Comparison of ENCODE assay signal across 8 cellular contexts in genomic region chr17:78779271-78779600, GRCh38. TPM values are rescaled to one million over a fixed set of nuclear protein-coding genes. Genes with fewer than 3 reads are reported as not detected.
A peak's percentile ranks its signal among the peaks of the same experiment; 100 is the strongest.
DNase-seq lines count a peak whose midpoint lies in the region; ATAC-seq, FAIRE-seq and TF ChIP-seq lines count a peak whose summit lies in the region.
"Not testable (repeated sequence)": the region's sequence is repeated elsewhere in the genome, so short reads cannot be mapped to it uniquely, and the experiment has no call there.

No MANE protein-coding gene starts in this region.

- peak overlapping the region; percentile 99 for H3K27ac Mint-ChIP-seq in activated CD8-positive, alpha-beta T cell treated with anti-CD3 and anti-CD28 coated beads for 36 hours
- peak overlapping the region in 1 of 2 donors; percentile 100 for H3K27ac Mint-ChIP-seq in natural killer cell
- H3K27ac Mint-ChIP-seq in stimulated activated naive CD8-positive, alpha-beta T cell treated with anti-CD3 and anti-CD28 coated beads, Interleukin-15, Interleukin-2, amounts not matched to agents 100 ng/mL and 50 ng/mL, for 24 hours = peak overlapping the region; percentile 95

- H3K4me3 ChIP-seq in BLaER1; IMR-90 (ENCODE audit: insufficient read depth, low read depth, low read length); K562: not testable (repeated sequence)
- peak overlapping the region in 2 of 4 donors; percentile 98 to 99 for H3K4me3 ChIP-seq in Peyer's patch
- H3K4me3 ChIP-seq in left ventricle myocardium inferior = peak overlapping the region; percentile 20

- ATAC-seq in IMR-90 (ENCODE audit: low read depth); activated CD8-positive, alpha-beta T cell treated with anti-CD3 and anti-CD28 coated beads for 36 hours; K562; natural killer cell: not testable (repeated sequence)

- not testable (repeated sequence) for H3K56ac ChIP-seq in IMR-90 (ENCODE audit: extremely low read depth, insufficient read depth, low read length)

- intact Hi-C loops in IMR-90 (cut with micrococcal nuclease); K562 (cut with micrococcal nuclease); left ventricle myocardium inferior (cut with micrococcal nuclease): not testable (repeated sequence)
- intact Hi-C loops in activated CD8-positive, alpha-beta T cell treated with anti-CD3 and anti-CD28 coated beads for 36 hours (cut with micrococcal nuclease) = loop anchor here (2.0 to 5.0 kb wide), 2 partner anchors 30 to 52 kb away; no protein-coding TSS in a partner anchor
- intact Hi-C loops in natural killer cell (cut with micrococcal nuclease) = loop anchor here (5.0 kb wide), 1 partner anchor 38 kb away; no protein-coding TSS in a partner anchor

- not testable (repeated sequence) for H4K8ac ChIP-seq in IMR-90 (ENCODE audit: low read depth in 2 of 2, low read length in 2 of 2)

- H2BK120ac ChIP-seq in IMR-90 (ENCODE audit: low read depth, low read length) = not testable (repeated sequence)

- H4K5ac ChIP-seq in IMR-90 (ENCODE audit: low read depth, low read length) = not testable (repeated sequence)

- H3K4me1 ChIP-seq in BLaER1 (peaks cover 70% of the 10 kb centered on the region), Peyer's patch (peaks cover 0 to 24% (median 10%) of the 10 kb centered on the region in 4 donors), K562 (replicated peaks in 1 of 2; ENCODE audit: control insufficient read depth in 2 of 2, insufficient read depth in 2 of 2, low read length in 2 of 2) (peaks cover 24 to 45% of the 10 kb centered on the region in 2 experiments), left ventricle myocardium inferior (peaks cover 61% of the 10 kb centered on the region)
- H3K4me1 ChIP-seq in IMR-90 (ENCODE audit: control insufficient read depth, insufficient read depth, low read length) = not testable (repeated sequence)

- not testable (repeated sequence) for H2AK5ac ChIP-seq in IMR-90 (ENCODE audit: low read depth, low read length)

- WGBS in IMR-90 (ENCODE audit: extremely low coverage in 2 of 2, insufficient read length in 1 of 2), 2 experiments = no CpG with 5 or more reads among the region's 5 CpGs
- 67% methylated on average over 2 of the region's 5 CpGs for WGBS in K562 (ENCODE audit: insufficient coverage, low coverage, missing lambda C conversion rate)

- dilution Hi-C loops in IMR-90 (cut with HindIII; ENCODE audit: low sequenced_read_pairs, unreplicated experiment) = not testable (repeated sequence)

- H4K20me1 ChIP-seq in BLaER1 (peaks cover 18% of the 10 kb centered on the region), IMR-90 (ENCODE audit: insufficient read depth, low read length) (peaks cover 20% of the 10 kb centered on the region)
- H4K20me1 ChIP-seq in K562 (replicated peaks; ENCODE audit: control insufficient read depth, insufficient read depth, low read length) = not testable (repeated sequence)

- peaks cover 37% of the 10 kb centered on the region for H3K4me1 Mint-ChIP-seq in activated CD8-positive, alpha-beta T cell treated with anti-CD3 and anti-CD28 coated beads for 36 hours (ENCODE audit: low read depth)
- peaks cover 49 to 62% of the 10 kb centered on the region in 2 donors for H3K4me1 Mint-ChIP-seq in natural killer cell
- peaks cover 63% of the 10 kb centered on the region for H3K4me1 Mint-ChIP-seq in stimulated activated naive CD8-positive, alpha-beta T cell treated with anti-CD3 and anti-CD28 coated beads, Interleukin-15, Interleukin-2, amounts not matched to agents 100 ng/mL and 50 ng/mL, for 24 hours (ENCODE audit: low read depth)

- not testable (repeated sequence) for FAIRE-seq in K562 (lab: Jason Lieb, UNC)

- not testable (repeated sequence) for H3K27me3 Mint-ChIP-seq in activated CD8-positive, alpha-beta T cell treated with anti-CD3 and anti-CD28 coated beads for 36 hours; natural killer cell (ENCODE audit: low read depth in 2 of 2); stimulated activated naive CD8-positive, alpha-beta T cell treated with anti-CD3 and anti-CD28 coated beads, Interleukin-15, Interleukin-2, amounts not matched to agents 100 ng/mL and 50 ng/mL, for 24 hours

- peak overlapping the region; percentile 92 for H3K4me2 ChIP-seq in BLaER1
- not testable (repeated sequence) for H3K4me2 ChIP-seq in IMR-90 (ENCODE audit: low read depth, low read length); K562 (ENCODE audit: insufficient read depth, low read length)

- not testable (repeated sequence) for BruUV-seq in IMR-90 (replicated peaks; lab: Mats Ljungman, UMichigan); K562 (replicated peaks; lab: Mats Ljungman, UMichigan)

- H3K79me1 ChIP-seq in IMR-90 (ENCODE audit: low read depth in 1 of 2, low read length in 2 of 2) = peaks cover 32 to 47% of the 10 kb centered on the region in 2 experiments

- H3K9me1 ChIP-seq in IMR-90 (ENCODE audit: insufficient read depth, low read length); K562 (ENCODE audit: control insufficient read depth, insufficient read depth, low read length): not testable (repeated sequence)

- not testable (repeated sequence) for TF ChIP-seq CTCF in IMR-90 (conservative IDR thresholded peaks at IDR 0.05; ENCODE audit: low read depth, low read length); Peyer's patch (IDR thresholded peaks at IDR 0.05); activated CD8-positive, alpha-beta T cell treated with anti-CD3 and anti-CD28 coated beads for 36 hours (IDR thresholded peaks at IDR 0.05); K562 (IDR thresholded peaks at IDR 0.05 in 2 of 3, conservative IDR thresholded peaks at IDR 0.05 in 1 of 3; ENCODE audit: insufficient read depth in 2 of 3, low read depth in 1 of 3, low read length in 3 of 3); left ventricle myocardium inferior (IDR thresholded peaks at IDR 0.05; ENCODE audit: borderline replicate concordance); natural killer cell (IDR thresholded peaks at IDR 0.05)

- H3K14ac ChIP-seq in IMR-90 (replicated peaks; ENCODE audit: low read depth, low read length) = not testable (repeated sequence)

- not testable (repeated sequence) for H2AFZ ChIP-seq in IMR-90 (replicated peaks; ENCODE audit: low read length, poor library complexity); K562 (ENCODE audit: low read depth, low read length)

- H3K36me3 Mint-ChIP-seq in activated CD8-positive, alpha-beta T cell treated with anti-CD3 and anti-CD28 coated beads for 36 hours (ENCODE audit: low read depth) = peaks cover 24% of the 10 kb centered on the region
- H3K36me3 Mint-ChIP-seq in natural killer cell; stimulated activated naive CD8-positive, alpha-beta T cell treated with anti-CD3 and anti-CD28 coated beads, Interleukin-15, Interleukin-2, amounts not matched to agents 100 ng/mL and 50 ng/mL, for 24 hours (ENCODE audit: low read depth): not testable (repeated sequence)

- TF ChIP-seq POLR2A in IMR-90 (IDR thresholded peaks at IDR 0.05; ENCODE audit: low read depth, low read length); Peyer's patch (IDR thresholded peaks at IDR 0.05); K562 (conservative IDR thresholded peaks at IDR 0.05): not testable (repeated sequence)

- TF ChIP-seq RAD21 in IMR-90 (IDR thresholded peaks at IDR 0.05; ENCODE audit: low read length); K562 (CRISPR knock-in tag; conservative IDR thresholded peaks at IDR 0.05 in 1 of 2, IDR thresholded peaks at IDR 0.05 in 1 of 2): not testable (repeated sequence)

- not testable (repeated sequence) for H3K27me3 ChIP-seq in BLaER1; IMR-90 (ENCODE audit: control insufficient read depth, insufficient read depth, low read length); Peyer's patch; K562 (ENCODE audit: control insufficient read depth in 2 of 2, insufficient read depth in 2 of 2, low read length in 2 of 2); left ventricle myocardium inferior (ENCODE audit: low read depth)

- H3K27ac ChIP-seq in BLaER1; IMR-90 (ENCODE audit: insufficient read depth, low read length); K562 (ENCODE audit: extremely low read depth, low read depth, low read length): not testable (repeated sequence)
- H3K27ac ChIP-seq in Peyer's patch = peak overlapping the region; percentile 78 to 100 (median 98)
- H3K27ac ChIP-seq in left ventricle myocardium inferior (replicated peaks) = peak overlapping the region; percentile 93

- not testable (repeated sequence) for H3K9me3 Mint-ChIP-seq in activated CD8-positive, alpha-beta T cell treated with anti-CD3 and anti-CD28 coated beads for 36 hours; natural killer cell; stimulated activated naive CD8-positive, alpha-beta T cell treated with anti-CD3 and anti-CD28 coated beads, Interleukin-15, Interleukin-2, amounts not matched to agents 100 ng/mL and 50 ng/mL, for 24 hours

- peak overlapping the region; percentile 79 for H3K4me3 Mint-ChIP-seq in activated CD8-positive, alpha-beta T cell treated with anti-CD3 and anti-CD28 coated beads for 36 hours
- peak overlapping the region; percentile 98 for H3K4me3 Mint-ChIP-seq in natural killer cell
- H3K4me3 Mint-ChIP-seq in stimulated activated naive CD8-positive, alpha-beta T cell treated with anti-CD3 and anti-CD28 coated beads, Interleukin-15, Interleukin-2, amounts not matched to agents 100 ng/mL and 50 ng/mL, for 24 hours = peak overlapping the region; percentile 95

- TF ChIP-seq EP300 in K562 (IDR thresholded peaks at IDR 0.05; ENCODE audit: low read length) = not testable (repeated sequence)

- 0 out of 2 replicates have a peak overlapping the region, but pooled peaks have one; percentile 5 for H3K23ac ChIP-seq in IMR-90 (ENCODE audit: low read depth, low read length)

- H2BK20ac ChIP-seq in IMR-90 (ENCODE audit: low read depth, low read length) = not testable (repeated sequence)

- not testable (repeated sequence) for DNase-seq in IMR-90; Peyer's patch; activated CD8-positive, alpha-beta T cell treated with anti-CD3 and anti-CD28 coated beads for 36 hours; K562 (ENCODE audit: extremely low read depth in 1 of 4, low spot score in 3 of 4); left ventricle myocardium inferior; natural killer cell

- not testable (repeated sequence) for H2BK5ac ChIP-seq in IMR-90 (ENCODE audit: low read depth, low read length, poor library complexity, severe bottlenecking)

- H3K36me3 ChIP-seq in BLaER1; IMR-90 (ENCODE audit: control insufficient read depth, insufficient read depth, low read length); Peyer's patch; K562 (ENCODE audit: control insufficient read depth, insufficient read depth, low read length); left ventricle myocardium inferior: not testable (repeated sequence)

- CTCF ChIA-PET in IMR-90 (lab: Yijun Ruan, JAX); K562 (lab: Yijun Ruan, JAX; ENCODE audit: low intra/inter-chr PET ratio): not testable (repeated sequence)
- CTCF ChIA-PET in activated CD8-positive, alpha-beta T cell treated with anti-CD3 and anti-CD28 coated beads for 36 hours (lab: Charles Lee) = interaction anchor here (1.5 kb wide), 2 partner anchors 31 to 44 kb away, joined by 4 to 7 read pairs; no protein-coding TSS in a partner anchor

- not testable (repeated sequence) for H3K4ac ChIP-seq in IMR-90 (ENCODE audit: low read depth, low read length)

- H3K18ac ChIP-seq in IMR-90 (ENCODE audit: low read depth, low read length) = not testable (repeated sequence)

- peaks cover 64% of the 10 kb centered on the region for H3K79me2 ChIP-seq in K562 (ENCODE audit: control insufficient read depth, insufficient read depth, low read length)

- not testable (repeated sequence) for H4K91ac ChIP-seq in IMR-90 (ENCODE audit: insufficient read depth, low read depth, low read length)

- in situ Hi-C loops in IMR-90 (cut with MboI; ENCODE audit: low sequenced_read_pairs); K562 (cut with MboI): not testable (repeated sequence)

- H2AK9ac ChIP-seq in IMR-90 (replicated peaks; ENCODE audit: low read depth, low read length, poor library complexity) = not testable (repeated sequence)

- not testable (repeated sequence) for H2BK15ac ChIP-seq in IMR-90 (ENCODE audit: low read depth, low read length)

- POLR2A ChIA-PET in IMR-90 (lab: Charles Lee; ENCODE audit: unreplicated experiment) = not testable (repeated sequence)
- POLR2A ChIA-PET in activated CD8-positive, alpha-beta T cell treated with anti-CD3 and anti-CD28 coated beads for 36 hours (lab: Charles Lee) = interaction anchor here (1.1 to 2.2 kb wide), 12 partner anchors 9 to 70 kb away, joined by 3 to 13 read pairs (median 5); partner anchors contain the start of gene USP36
- POLR2A ChIA-PET in K562 (lab: Yijun Ruan, JAX) = interaction anchor here (1.2 kb wide), 1 partner anchor 8 kb away, joined by 3 read pairs; no protein-coding TSS in a partner anchor

- not testable (repeated sequence) for H3K9me3 ChIP-seq in BLaER1; IMR-90 (ENCODE audit: control insufficient read depth, insufficient read depth, low read length); Peyer's patch; K562 (replicated peaks; ENCODE audit: control insufficient read depth, insufficient read depth, low read depth, low read length); left ventricle myocardium inferior (replicated peaks)

- not testable (repeated sequence) for H3K9ac ChIP-seq in BLaER1; IMR-90 (ENCODE audit: low read depth, low read length); K562 (ENCODE audit: insufficient read depth in 1 of 2, low read depth in 2 of 2, low read length in 2 of 2)

RNA-seq across cellular contexts. Expression of gene CYTH1, which starts 2.8 kb away (rescaled TPM):
- 7.9 and 8.3 TPM in 2 replicates for total RNA-seq in IMR-90 (2012; rRNA removed)
- polyA plus RNA-seq in IMR-90 (2012; rRNA removed) = 10.1 and 12.4 TPM in 2 replicates
- 6.2 and 9.0 TPM in 2 replicates for polyA plus RNA-seq in IMR-90 (2012; cell fraction: cytosol; rRNA removed)
- 46.8 and 57.8 TPM in 2 replicates for polyA plus RNA-seq in IMR-90 (2012; cell fraction: nucleus; rRNA removed; ENCODE audit: low replicate concordance)
- 100 to 1,000 TPM in 2 of 4 donors, 10 to 100 TPM in 2; 88.3 to 262 (median 109) TPM for total RNA-seq in Peyer's patch
- total RNA-seq in activated CD8-positive, alpha-beta T cell treated with anti-CD3 and anti-CD28 coated beads for 36 hours = 10 to 100 TPM; 95.1 to 96.0 TPM
- total RNA-seq in K562 (2011; cell fraction: chromatin; rRNA removed; ENCODE audit: low replicate concordance) = 59.2 and 70.8 TPM in 2 replicates
- total RNA-seq in K562 (2011; cell fraction: nucleolus; rRNA removed) = 27.7 and 37.1 TPM in 2 replicates
- total RNA-seq in K562 (2011; cell fraction: nucleoplasm; rRNA removed) = 34.9 and 43.7 TPM in 2 replicates
- total RNA-seq in K562 (2014; rRNA removed) = 15.0 and 15.1 TPM in 2 replicates
- total RNA-seq in K562 (2014; rRNA removed; fragmentation: Illumina TruSeq; extraction: Trizol) = 16.8 and 18.3 TPM in 2 replicates
- 19.6 and 21.2 TPM in 2 replicates for total RNA-seq in K562 (2015; rRNA removed; fragmentation: Illumina TruSeq; extraction: Trizol)
- 24.4 and 27.7 TPM in 2 replicates for total RNA-seq in K562 (2021)
- polyA plus RNA-seq in K562 (2011; rRNA removed) = 16.1 and 16.5 TPM in 2 replicates
- polyA plus RNA-seq in K562 (2011; cell fraction: cytosol; rRNA removed) = 14.2 and 14.9 TPM in 2 replicates
- 71.2 and 83.3 TPM in 2 replicates for polyA plus RNA-seq in K562 (2011; cell fraction: nucleus; rRNA removed)
- 17.4 and 27.1 TPM in 2 replicates for polyA plus RNA-seq in K562 (2012)
- polyA plus RNA-seq in K562 (2014; fragmentation: Illumina TruSeq; extraction: Trizol) = 20.5 and 24.1 TPM in 2 replicates
- polyA plus RNA-seq in K562 (2014; fragmentation: Nextera tagmentation; extraction: Ambion mirVana) = under 1 TPM; 0.52 to 0.70 TPM
- polyA plus RNA-seq in K562 (2014; rRNA removed) = 25.1 and 25.4 TPM in 2 replicates
- polyA minus RNA-seq in K562 (2011; rRNA and poly(A)+ RNA removed) = 12.2 and 12.3 TPM in 2 replicates
- 6.5 and 8.0 TPM in 2 replicates for polyA minus RNA-seq in K562 (2011; cell fraction: cytosol; rRNA and poly(A)+ RNA removed)
- polyA minus RNA-seq in K562 (2011; cell fraction: nucleus; rRNA and poly(A)+ RNA removed) = 12.8 and 20.0 TPM in 2 replicates
- total RNA-seq in left ventricle myocardium inferior = 28.9 TPM
- 100 to 1,000 TPM; 437 to 514 (median 457) TPM for total RNA-seq in natural killer cell
